Comparison of ENCODE assay signal across 1 cellular context in the genomic region with DNA sequence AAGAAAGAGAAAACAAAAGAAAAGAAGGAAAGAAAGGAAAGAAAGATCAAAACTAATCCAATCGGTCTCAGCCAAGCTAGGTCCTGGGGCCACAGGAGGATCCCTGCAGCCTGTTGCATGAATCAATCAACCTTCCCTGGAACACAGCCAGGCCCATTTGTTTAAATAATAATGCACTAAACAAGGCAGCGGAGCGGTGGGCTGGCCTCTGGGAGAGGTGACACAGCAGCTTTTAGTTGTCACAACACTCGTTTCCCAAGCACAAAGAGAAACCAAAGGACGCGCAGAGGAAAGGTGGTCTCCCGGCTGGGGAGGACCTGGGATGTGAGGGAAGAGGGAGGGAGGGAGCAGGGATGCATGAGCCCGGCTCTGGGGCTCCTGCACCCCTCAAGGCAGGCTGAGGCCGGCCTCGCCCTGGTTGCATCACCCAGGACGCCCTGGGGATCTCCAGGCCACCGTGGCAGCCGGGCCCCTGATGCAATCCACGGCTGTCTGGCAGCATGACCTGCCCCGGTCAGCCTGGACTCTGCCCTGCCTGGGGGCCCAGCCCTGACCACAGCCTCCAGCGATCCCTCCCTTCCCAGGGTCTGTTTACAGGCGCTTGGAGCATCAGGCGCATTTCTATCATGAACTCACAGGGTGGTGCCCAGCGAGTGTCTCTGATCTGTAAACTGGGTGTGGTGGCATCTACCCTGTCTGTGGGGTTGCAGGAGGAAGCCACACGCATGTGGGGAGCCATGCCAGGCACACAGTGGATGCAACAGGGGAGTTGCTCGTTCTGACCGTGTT.
TF ChIP-seq lines count a peak whose summit lies in the region.

No MANE protein-coding gene starts in this region.

TF ChIP-seq in K562, 482 proteins besides CTCF, POLR2A, EP300 and RAD21 (continued from another document and continues in another):
- TF ChIP-seq, protein P1, sequence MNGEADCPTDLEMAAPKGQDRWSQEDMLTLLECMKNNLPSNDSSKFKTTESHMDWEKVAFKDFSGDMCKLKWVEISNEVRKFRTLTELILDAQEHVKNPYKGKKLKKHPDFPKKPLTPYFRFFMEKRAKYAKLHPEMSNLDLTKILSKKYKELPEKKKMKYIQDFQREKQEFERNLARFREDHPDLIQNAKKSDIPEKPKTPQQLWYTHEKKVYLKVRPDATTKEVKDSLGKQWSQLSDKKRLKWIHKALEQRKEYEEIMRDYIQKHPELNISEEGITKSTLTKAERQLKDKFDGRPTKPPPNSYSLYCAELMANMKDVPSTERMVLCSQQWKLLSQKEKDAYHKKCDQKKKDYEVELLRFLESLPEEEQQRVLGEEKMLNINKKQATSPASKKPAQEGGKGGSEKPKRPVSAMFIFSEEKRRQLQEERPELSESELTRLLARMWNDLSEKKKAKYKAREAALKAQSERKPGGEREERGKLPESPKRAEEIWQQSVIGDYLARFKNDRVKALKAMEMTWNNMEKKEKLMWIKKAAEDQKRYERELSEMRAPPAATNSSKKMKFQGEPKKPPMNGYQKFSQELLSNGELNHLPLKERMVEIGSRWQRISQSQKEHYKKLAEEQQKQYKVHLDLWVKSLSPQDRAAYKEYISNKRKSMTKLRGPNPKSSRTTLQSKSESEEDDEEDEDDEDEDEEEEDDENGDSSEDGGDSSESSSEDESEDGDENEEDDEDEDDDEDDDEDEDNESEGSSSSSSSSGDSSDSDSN (IDR thresholded peaks at IDR 0.05; ENCODE audit: borderline replicate concordance in 1 of 2, low read depth in 2 of 2, low read length in 2 of 2) = no peak; a peak in 1 of 4 replicates
- TF ChIP-seq, protein P2, sequence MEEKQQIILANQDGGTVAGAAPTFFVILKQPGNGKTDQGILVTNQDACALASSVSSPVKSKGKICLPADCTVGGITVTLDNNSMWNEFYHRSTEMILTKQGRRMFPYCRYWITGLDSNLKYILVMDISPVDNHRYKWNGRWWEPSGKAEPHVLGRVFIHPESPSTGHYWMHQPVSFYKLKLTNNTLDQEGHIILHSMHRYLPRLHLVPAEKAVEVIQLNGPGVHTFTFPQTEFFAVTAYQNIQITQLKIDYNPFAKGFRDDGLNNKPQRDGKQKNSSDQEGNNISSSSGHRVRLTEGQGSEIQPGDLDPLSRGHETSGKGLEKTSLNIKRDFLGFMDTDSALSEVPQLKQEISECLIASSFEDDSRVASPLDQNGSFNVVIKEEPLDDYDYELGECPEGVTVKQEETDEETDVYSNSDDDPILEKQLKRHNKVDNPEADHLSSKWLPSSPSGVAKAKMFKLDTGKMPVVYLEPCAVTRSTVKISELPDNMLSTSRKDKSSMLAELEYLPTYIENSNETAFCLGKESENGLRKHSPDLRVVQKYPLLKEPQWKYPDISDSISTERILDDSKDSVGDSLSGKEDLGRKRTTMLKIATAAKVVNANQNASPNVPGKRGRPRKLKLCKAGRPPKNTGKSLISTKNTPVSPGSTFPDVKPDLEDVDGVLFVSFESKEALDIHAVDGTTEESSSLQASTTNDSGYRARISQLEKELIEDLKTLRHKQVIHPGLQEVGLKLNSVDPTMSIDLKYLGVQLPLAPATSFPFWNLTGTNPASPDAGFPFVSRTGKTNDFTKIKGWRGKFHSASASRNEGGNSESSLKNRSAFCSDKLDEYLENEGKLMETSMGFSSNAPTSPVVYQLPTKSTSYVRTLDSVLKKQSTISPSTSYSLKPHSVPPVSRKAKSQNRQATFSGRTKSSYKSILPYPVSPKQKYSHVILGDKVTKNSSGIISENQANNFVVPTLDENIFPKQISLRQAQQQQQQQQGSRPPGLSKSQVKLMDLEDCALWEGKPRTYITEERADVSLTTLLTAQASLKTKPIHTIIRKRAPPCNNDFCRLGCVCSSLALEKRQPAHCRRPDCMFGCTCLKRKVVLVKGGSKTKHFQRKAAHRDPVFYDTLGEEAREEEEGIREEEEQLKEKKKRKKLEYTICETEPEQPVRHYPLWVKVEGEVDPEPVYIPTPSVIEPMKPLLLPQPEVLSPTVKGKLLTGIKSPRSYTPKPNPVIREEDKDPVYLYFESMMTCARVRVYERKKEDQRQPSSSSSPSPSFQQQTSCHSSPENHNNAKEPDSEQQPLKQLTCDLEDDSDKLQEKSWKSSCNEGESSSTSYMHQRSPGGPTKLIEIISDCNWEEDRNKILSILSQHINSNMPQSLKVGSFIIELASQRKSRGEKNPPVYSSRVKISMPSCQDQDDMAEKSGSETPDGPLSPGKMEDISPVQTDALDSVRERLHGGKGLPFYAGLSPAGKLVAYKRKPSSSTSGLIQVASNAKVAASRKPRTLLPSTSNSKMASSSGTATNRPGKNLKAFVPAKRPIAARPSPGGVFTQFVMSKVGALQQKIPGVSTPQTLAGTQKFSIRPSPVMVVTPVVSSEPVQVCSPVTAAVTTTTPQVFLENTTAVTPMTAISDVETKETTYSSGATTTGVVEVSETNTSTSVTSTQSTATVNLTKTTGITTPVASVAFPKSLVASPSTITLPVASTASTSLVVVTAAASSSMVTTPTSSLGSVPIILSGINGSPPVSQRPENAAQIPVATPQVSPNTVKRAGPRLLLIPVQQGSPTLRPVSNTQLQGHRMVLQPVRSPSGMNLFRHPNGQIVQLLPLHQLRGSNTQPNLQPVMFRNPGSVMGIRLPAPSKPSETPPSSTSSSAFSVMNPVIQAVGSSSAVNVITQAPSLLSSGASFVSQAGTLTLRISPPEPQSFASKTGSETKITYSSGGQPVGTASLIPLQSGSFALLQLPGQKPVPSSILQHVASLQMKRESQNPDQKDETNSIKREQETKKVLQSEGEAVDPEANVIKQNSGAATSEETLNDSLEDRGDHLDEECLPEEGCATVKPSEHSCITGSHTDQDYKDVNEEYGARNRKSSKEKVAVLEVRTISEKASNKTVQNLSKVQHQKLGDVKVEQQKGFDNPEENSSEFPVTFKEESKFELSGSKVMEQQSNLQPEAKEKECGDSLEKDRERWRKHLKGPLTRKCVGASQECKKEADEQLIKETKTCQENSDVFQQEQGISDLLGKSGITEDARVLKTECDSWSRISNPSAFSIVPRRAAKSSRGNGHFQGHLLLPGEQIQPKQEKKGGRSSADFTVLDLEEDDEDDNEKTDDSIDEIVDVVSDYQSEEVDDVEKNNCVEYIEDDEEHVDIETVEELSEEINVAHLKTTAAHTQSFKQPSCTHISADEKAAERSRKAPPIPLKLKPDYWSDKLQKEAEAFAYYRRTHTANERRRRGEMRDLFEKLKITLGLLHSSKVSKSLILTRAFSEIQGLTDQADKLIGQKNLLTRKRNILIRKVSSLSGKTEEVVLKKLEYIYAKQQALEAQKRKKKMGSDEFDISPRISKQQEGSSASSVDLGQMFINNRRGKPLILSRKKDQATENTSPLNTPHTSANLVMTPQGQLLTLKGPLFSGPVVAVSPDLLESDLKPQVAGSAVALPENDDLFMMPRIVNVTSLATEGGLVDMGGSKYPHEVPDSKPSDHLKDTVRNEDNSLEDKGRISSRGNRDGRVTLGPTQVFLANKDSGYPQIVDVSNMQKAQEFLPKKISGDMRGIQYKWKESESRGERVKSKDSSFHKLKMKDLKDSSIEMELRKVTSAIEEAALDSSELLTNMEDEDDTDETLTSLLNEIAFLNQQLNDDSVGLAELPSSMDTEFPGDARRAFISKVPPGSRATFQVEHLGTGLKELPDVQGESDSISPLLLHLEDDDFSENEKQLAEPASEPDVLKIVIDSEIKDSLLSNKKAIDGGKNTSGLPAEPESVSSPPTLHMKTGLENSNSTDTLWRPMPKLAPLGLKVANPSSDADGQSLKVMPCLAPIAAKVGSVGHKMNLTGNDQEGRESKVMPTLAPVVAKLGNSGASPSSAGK (IDR thresholded peaks at IDR 0.05) = peak; percentile 41
- TF ChIP-seq TEAD4 (IDR thresholded peaks at IDR 0.05; ENCODE audit: low read length) (peak; percentile 6; the same call in 1 of the 2 replicates), TEAD4 (CRISPR knock-in tag; IDR thresholded peaks at IDR 0.05; ENCODE audit: borderline replicate concordance) (no peak), SRSF7 (optimal IDR thresholded peaks at IDR 0.05; ENCODE audit: low read depth, low read length) (no peak), MAFF (IDR thresholded peaks at IDR 0.05; ENCODE audit: low read length) (peak; percentile 70), ZNF76 (CRISPR knock-in tag; IDR thresholded peaks at IDR 0.05; ENCODE audit: borderline replicate concordance) (no peak), HNRNPLL (IDR thresholded peaks at IDR 0.05; ENCODE audit: low read depth, low read length, poor library complexity, severe bottlenecking) (no peak), ETV6 (IDR thresholded peaks at IDR 0.05; ENCODE audit: borderline replicate concordance in 1 of 2, low read depth in 2 of 2, low read length in 1 of 2) (peak in 1 of 2 experiments; percentile 17; a peak in 1 of 4 replicates), ETV6 (CRISPR knock-in tag; IDR thresholded peaks at IDR 0.05; ENCODE audit: borderline replicate concordance) (no peak)
- TF ChIP-seq, protein P3, sequence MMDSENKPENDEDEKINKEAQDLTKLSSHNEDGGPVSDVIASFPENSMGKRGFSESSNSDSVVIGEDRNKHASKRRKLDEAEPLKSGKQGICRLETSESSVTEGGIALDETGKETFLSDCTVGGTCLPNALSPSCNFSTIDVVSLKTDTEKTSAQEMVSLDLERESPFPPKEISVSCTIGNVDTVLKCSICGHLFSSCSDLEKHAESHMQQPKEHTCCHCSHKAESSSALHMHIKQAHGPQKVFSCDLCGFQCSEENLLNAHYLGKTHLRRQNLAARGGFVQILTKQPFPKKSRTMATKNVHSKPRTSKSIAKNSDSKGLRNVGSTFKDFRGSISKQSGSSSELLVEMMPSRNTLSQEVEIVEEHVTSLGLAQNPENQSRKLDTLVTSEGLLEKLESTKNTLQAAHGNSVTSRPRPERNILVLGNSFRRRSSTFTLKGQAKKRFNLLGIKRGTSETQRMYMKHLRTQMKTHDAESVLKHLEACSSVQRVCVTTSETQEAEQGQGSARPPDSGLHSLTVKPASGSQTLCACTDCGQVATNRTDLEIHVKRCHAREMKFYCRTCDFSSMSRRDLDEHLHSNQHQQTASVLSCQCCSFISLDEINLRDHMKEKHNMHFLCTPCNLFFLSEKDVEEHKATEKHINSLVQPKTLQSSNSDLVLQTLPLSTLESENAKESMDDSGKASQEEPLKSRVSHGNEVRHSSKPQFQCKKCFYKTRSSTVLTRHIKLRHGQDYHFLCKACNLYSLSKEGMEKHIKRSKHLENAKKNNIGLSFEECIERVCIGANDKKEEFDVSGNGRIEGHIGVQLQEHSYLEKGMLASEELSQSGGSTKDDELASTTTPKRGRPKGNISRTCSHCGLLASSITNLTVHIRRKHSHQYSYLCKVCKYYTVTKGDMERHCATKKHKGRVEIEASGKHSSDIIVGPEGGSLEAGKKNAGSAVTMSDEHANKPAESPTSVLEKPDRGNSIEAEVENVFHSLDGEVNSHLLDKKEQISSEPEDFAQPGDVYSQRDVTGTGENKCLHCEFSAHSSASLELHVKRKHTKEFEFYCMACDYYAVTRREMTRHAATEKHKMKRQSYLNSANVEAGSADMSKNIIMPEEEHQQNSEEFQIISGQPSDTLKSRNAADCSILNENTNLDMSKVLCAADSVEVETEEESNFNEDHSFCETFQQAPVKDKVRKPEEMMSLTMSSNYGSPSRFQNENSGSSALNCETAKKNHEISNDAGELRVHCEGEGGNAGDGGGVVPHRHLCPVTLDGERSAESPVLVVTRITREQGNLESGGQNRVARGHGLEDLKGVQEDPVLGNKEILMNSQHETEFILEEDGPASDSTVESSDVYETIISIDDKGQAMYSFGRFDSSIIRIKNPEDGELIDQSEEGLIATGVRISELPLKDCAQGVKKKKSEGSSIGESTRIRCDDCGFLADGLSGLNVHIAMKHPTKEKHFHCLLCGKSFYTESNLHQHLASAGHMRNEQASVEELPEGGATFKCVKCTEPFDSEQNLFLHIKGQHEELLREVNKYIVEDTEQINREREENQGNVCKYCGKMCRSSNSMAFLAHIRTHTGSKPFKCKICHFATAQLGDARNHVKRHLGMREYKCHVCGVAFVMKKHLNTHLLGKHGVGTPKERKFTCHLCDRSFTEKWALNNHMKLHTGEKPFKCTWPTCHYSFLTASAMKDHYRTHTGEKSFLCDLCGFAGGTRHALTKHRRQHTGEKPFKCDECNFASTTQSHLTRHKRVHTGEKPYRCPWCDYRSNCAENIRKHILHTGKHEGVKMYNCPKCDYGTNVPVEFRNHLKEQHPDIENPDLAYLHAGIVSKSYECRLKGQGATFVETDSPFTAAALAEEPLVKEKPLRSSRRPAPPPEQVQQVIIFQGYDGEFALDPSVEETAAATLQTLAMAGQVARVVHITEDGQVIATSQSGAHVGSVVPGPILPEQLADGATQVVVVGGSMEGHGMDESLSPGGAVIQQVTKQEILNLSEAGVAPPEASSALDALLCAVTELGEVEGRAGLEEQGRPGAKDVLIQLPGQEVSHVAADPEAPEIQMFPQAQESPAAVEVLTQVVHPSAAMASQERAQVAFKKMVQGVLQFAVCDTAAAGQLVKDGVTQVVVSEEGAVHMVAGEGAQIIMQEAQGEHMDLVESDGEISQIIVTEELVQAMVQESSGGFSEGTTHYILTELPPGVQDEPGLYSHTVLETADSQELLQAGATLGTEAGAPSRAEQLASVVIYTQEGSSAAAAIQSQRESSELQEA (IDR thresholded peaks at IDR 0.05; ENCODE audit: low read depth) = peak; percentile 73; the same call in 1 of the 2 replicates
- TF ChIP-seq, protein P4, sequence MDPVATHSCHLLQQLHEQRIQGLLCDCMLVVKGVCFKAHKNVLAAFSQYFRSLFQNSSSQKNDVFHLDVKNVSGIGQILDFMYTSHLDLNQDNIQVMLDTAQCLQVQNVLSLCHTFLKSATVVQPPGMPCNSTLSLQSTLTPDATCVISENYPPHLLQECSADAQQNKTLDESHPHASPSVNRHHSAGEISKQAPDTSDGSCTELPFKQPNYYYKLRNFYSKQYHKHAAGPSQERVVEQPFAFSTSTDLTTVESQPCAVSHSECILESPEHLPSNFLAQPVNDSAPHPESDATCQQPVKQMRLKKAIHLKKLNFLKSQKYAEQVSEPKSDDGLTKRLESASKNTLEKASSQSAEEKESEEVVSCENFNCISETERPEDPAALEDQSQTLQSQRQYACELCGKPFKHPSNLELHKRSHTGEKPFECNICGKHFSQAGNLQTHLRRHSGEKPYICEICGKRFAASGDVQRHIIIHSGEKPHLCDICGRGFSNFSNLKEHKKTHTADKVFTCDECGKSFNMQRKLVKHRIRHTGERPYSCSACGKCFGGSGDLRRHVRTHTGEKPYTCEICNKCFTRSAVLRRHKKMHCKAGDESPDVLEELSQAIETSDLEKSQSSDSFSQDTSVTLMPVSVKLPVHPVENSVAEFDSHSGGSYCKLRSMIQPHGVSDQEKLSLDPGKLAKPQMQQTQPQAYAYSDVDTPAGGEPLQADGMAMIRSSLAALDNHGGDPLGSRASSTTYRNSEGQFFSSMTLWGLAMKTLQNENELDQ (CRISPR knock-in tag; IDR thresholded peaks at IDR 0.05; ENCODE audit: borderline replicate concordance) = no peak
- TF ChIP-seq, protein P5, sequence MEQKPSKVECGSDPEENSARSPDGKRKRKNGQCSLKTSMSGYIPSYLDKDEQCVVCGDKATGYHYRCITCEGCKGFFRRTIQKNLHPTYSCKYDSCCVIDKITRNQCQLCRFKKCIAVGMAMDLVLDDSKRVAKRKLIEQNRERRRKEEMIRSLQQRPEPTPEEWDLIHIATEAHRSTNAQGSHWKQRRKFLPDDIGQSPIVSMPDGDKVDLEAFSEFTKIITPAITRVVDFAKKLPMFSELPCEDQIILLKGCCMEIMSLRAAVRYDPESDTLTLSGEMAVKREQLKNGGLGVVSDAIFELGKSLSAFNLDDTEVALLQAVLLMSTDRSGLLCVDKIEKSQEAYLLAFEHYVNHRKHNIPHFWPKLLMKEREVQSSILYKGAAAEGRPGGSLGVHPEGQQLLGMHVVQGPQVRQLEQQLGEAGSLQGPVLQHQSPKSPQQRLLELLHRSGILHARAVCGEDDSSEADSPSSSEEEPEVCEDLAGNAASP (IDR thresholded peaks at IDR 0.05) = no peak
